1 cellular context compared by ENCODE assay signal in the genomic region with DNA sequence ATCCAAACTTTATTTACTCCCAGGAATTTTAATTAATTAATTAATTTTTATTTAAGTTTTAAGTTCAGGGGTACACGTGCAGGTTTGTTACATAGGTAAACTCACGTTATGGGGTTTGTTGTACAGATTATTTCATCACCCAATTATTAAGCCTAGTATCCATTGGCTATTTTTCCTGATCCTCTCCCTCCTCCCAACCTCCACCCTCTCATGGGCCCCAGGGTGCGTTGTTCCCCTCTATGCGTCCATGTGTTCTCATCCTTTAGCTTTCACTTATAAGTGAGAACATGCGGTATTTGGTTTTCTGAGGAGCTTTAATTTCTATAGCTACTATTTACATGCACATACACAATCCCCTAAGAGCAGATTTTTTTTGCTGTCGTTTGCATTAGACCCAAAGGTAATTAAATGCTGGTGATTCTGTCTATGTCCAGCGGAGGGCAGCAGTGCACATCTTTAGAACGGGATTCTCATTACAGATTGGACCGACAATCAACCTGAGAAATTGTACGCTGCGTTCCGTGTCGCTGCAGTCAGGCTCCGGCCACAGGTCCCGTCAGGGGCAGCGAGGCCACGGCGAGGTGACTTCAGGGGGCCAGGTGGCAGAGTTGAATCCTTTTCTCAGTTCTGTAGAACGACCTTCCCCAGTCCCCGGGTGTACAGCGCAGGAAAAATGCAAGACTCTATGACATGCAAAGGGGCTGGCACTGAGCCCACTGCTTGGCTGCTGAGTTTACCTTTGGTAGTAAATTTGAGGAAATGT.
TF ChIP-seq lines count a peak whose summit lies in the region.

No MANE protein-coding gene starts in this region.

TF ChIP-seq in K562, 482 proteins besides CTCF, POLR2A, EP300 and RAD21 (continued from another document):
- TF ChIP-seq, protein P1, sequence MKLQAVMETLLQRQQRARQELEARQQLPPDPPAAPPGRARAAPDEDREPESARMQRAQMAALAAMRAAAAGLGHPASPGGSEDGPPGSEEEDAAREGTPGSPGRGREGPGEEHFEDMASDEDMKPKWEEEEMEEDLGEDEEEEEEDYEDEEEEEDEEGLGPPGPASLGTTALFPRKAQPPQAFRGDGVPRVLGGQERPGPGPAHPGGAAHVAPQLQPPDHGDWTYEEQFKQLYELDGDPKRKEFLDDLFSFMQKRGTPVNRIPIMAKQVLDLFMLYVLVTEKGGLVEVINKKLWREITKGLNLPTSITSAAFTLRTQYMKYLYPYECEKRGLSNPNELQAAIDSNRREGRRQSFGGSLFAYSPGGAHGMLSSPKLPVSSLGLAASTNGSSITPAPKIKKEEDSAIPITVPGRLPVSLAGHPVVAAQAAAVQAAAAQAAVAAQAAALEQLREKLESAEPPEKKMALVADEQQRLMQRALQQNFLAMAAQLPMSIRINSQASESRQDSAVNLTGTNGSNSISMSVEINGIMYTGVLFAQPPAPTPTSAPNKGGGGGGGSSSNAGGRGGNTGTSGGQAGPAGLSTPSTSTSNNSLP (IDR thresholded peaks at IDR 0.05; ENCODE audit: borderline replicate concordance, low read depth, low read length) = peak; percentile 48; the same call in 1 of the 2 replicates
- TF ChIP-seq SMAD2 (IDR thresholded peaks at IDR 0.05; ENCODE audit: low read depth, low read length) = no peak
TF ChIP-seq in K562: peak in this region for 3.
